Comparison of ENCODE assay signal across 36 cellular contexts in the genomic region with DNA sequence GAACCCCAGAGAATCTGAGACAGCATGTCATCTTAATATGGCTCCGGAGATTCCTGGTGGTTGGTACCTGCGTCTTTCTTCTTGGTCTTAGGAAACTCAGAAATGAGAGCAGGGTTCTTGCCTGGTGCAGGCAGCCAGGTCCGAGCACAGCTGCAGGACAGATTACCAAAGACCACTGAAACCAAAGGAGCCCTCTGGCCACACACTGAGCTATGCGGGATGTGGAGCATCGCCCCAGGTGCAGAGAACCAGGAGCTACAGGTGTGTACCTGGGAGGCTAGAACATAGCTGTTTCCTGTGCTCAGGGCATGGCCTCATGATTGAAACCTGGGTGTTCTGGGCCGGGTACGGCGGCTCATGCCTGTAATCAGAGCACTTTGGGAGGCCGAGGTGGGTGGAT.
"Had no signal": no experiment of that assay in that cellular context is flagged by ENCODE, and none has a peak within 500 bp of the region (broad histone marks: within the 10 kb centered on the region; RNA-seq: fewer than 3 reads in every experiment).

No MANE protein-coding gene starts in this region.

- H3K4me1 ChIP-seq: adrenal gland, body of pancreas, colonic mucosa, foreskin keratinocyte, gastrocnemius medialis had no signal

- H3K4me1 Mint-ChIP-seq: activated B cell treated with CpG ODN at 0.5 μM for 24 hours; activated CD4-positive, alpha-beta T cell treated with anti-CD3 and anti-CD28 coated beads for 36 hours; activated CD4-positive, alpha-beta T cell treated with anti-CD3 and anti-CD28 coated beads, Interleukin-2, amount 10 ng/mL, durations not matched to agents 24 days and 14 days; activated CD8-positive, alpha-beta memory T cell treated with anti-CD3 and anti-CD28 coated beads, Interleukin-2, amount 10 ng/mL, durations not matched to agents 7 days and 5 days; activated naive CD4-positive, alpha-beta T cell treated with anti-CD3 and anti-CD28 coated beads, Interleukin-2, amount 50 U/mL, for 24 hours; activated naive CD8-positive, alpha-beta T cell treated with anti-CD3 and anti-CD28 coated beads for 36 hours; activated naive CD8-positive, alpha-beta T cell treated with anti-CD3 and anti-CD28 coated beads, Interleukin-2, amount 50 U/mL, for 24 hours; T-helper 17 cell had no signal

- H3K27me3 ChIP-seq: adrenal gland, body of pancreas, cardiac muscle cell, colonic mucosa, foreskin keratinocyte, gastrocnemius medialis had no signal

- H3K36me3 Mint-ChIP-seq: activated CD4-positive, alpha-beta memory T cell treated with anti-CD3 and anti-CD28 coated beads for 36 hours; activated CD8-positive, alpha-beta memory T cell treated with anti-CD3 and anti-CD28 coated beads, Interleukin-2, amount 10 ng/mL, durations not matched to agents 7 days and 5 days; activated naive CD4-positive, alpha-beta T cell treated with anti-CD3 and anti-CD28 coated beads, Interleukin-2, amount 50 U/mL, for 24 hours; activated naive CD8-positive, alpha-beta T cell treated with anti-CD3 and anti-CD28 coated beads for 36 hours had no signal

- H3K27ac Mint-ChIP-seq: activated B cell treated with CpG ODN at 0.5 μM for 24 hours; activated CD4-positive, alpha-beta memory T cell treated with anti-CD3 and anti-CD28 coated beads for 36 hours; activated CD4-positive, alpha-beta T cell treated with anti-CD3 and anti-CD28 coated beads for 36 hours; activated CD4-positive, alpha-beta T cell treated with anti-CD3 and anti-CD28 coated beads, Interleukin-2, amount 10 ng/mL, durations not matched to agents 24 days and 14 days; activated CD8-positive, alpha-beta memory T cell treated with anti-CD3 and anti-CD28 coated beads, Interleukin-2, amount 10 ng/mL, durations not matched to agents 7 days and 5 days; activated CD8-positive, alpha-beta T cell treated with anti-CD3 and anti-CD28 coated beads, Interleukin-2, amount 10 ng/mL, durations not matched to agents 7 days and 5 days; activated naive CD4-positive, alpha-beta T cell treated with anti-CD3 and anti-CD28 coated beads for 36 hours; activated naive CD4-positive, alpha-beta T cell treated with anti-CD3 and anti-CD28 coated beads, Interleukin-2, amount 50 U/mL, for 24 hours; activated naive CD8-positive, alpha-beta T cell treated with anti-CD3 and anti-CD28 coated beads for 36 hours; activated naive CD8-positive, alpha-beta T cell treated with anti-CD3 and anti-CD28 coated beads, Interleukin-2, amount 50 U/mL, for 24 hours; activated T-helper 1 cell treated with anti-CD3 and anti-CD28 coated beads, Interleukin-12 subunit alpha, Interleukin-12 subunit beta, Interleukin-2, Interleukin-4 antibody, amounts not matched to agents 30 ng/mL and 10 ng/mL and 1 ng/mL, durations not matched to agents 14 hours and 24 hours and 36 hours; activated T-helper 2 cell treated with anti-CD3 and anti-CD28 coated beads, Interferon-gamma antibody, Interleukin-2, Interleukin-4, amounts not matched to agents 10 μg/mL and 5 μg/mL and 100 μg/mL, durations not matched to agents 14 hours and 24 hours and 36 hours; endodermal cell; T-helper 17 cell; T-helper 2 cell treated with Interferon-gamma antibody and Interleukin-4, amounts not matched to agents 5 μg/mL and 100 μg/mL, for 36 hours had no signal

- H3K9me3 Mint-ChIP-seq: activated naive CD4-positive, alpha-beta T cell treated with anti-CD3 and anti-CD28 coated beads for 36 hours; activated naive CD4-positive, alpha-beta T cell treated with anti-CD3 and anti-CD28 coated beads, Interleukin-2, amount 50 U/mL, for 24 hours; activated naive CD8-positive, alpha-beta T cell treated with anti-CD3 and anti-CD28 coated beads for 36 hours; activated naive CD8-positive, alpha-beta T cell treated with anti-CD3 and anti-CD28 coated beads, Interleukin-2, amount 50 U/mL, for 24 hours; endodermal cell had no signal

- H3K27me3 Mint-ChIP-seq: activated B cell treated with CpG ODN at 0.5 μM for 24 hours; activated CD4-positive, alpha-beta memory T cell treated with anti-CD3 and anti-CD28 coated beads for 36 hours; activated CD4-positive, alpha-beta T cell treated with anti-CD3 and anti-CD28 coated beads for 36 hours; activated CD4-positive, alpha-beta T cell treated with anti-CD3 and anti-CD28 coated beads, Interleukin-2, amount 10 ng/mL, durations not matched to agents 24 days and 14 days; activated CD8-positive, alpha-beta memory T cell treated with anti-CD3 and anti-CD28 coated beads, Interleukin-2, amount 10 ng/mL, durations not matched to agents 7 days and 5 days; activated naive CD4-positive, alpha-beta T cell treated with anti-CD3 and anti-CD28 coated beads, Interleukin-2, amount 50 U/mL, for 24 hours; activated naive CD8-positive, alpha-beta T cell treated with anti-CD3 and anti-CD28 coated beads for 36 hours; activated naive CD8-positive, alpha-beta T cell treated with anti-CD3 and anti-CD28 coated beads, Interleukin-2, amount 50 U/mL, for 24 hours; T-helper 17 cell had no signal

- H3K9me3 ChIP-seq: adrenal gland, body of pancreas, colonic mucosa, gastrocnemius medialis had no signal

- H3K27ac ChIP-seq: adrenal gland, body of pancreas, cardiac muscle cell, colonic mucosa, foreskin keratinocyte, gastrocnemius medialis, WERI-Rb-1 had no signal

- H3K4me3 ChIP-seq: adrenal gland, body of pancreas, cardiac muscle cell, colonic mucosa, gastrocnemius medialis had no signal

- H3K4me3 Mint-ChIP-seq: activated B cell treated with CpG ODN at 0.5 μM for 24 hours; activated CD4-positive, alpha-beta memory T cell treated with anti-CD3 and anti-CD28 coated beads for 36 hours; activated CD4-positive, alpha-beta T cell treated with anti-CD3 and anti-CD28 coated beads for 36 hours; activated CD4-positive, alpha-beta T cell treated with anti-CD3 and anti-CD28 coated beads, Interleukin-2, amount 10 ng/mL, durations not matched to agents 24 days and 14 days; activated CD8-positive, alpha-beta memory T cell treated with anti-CD3 and anti-CD28 coated beads, Interleukin-2, amount 10 ng/mL, durations not matched to agents 7 days and 5 days; activated CD8-positive, alpha-beta T cell treated with anti-CD3 and anti-CD28 coated beads, Interleukin-2, amount 10 ng/mL, durations not matched to agents 7 days and 5 days; activated naive CD4-positive, alpha-beta T cell treated with anti-CD3 and anti-CD28 coated beads for 36 hours; activated naive CD4-positive, alpha-beta T cell treated with anti-CD3 and anti-CD28 coated beads, Interleukin-2, amount 50 U/mL, for 24 hours; activated naive CD8-positive, alpha-beta T cell treated with anti-CD3 and anti-CD28 coated beads for 36 hours; activated naive CD8-positive, alpha-beta T cell treated with anti-CD3 and anti-CD28 coated beads, Interleukin-2, amount 50 U/mL, for 24 hours; activated T-helper 1 cell treated with anti-CD3 and anti-CD28 coated beads, Interleukin-12 subunit alpha, Interleukin-12 subunit beta, Interleukin-2, Interleukin-4 antibody, amounts not matched to agents 30 ng/mL and 10 ng/mL and 1 ng/mL, durations not matched to agents 14 hours and 24 hours and 36 hours; endodermal cell; T-helper 17 cell; T-helper 2 cell treated with Interferon-gamma antibody and Interleukin-4, amounts not matched to agents 5 μg/mL and 100 μg/mL, for 36 hours had no signal

- H3K36me3 ChIP-seq: adrenal gland, cardiac muscle cell, colonic mucosa, gastrocnemius medialis, WERI-Rb-1 had no signal

- DNase-seq: activated B cell treated with CpG ODN at 0.5 μM for 24 hours; activated CD4-positive, alpha-beta memory T cell treated with anti-CD3 and anti-CD28 coated beads for 36 hours; activated CD4-positive, alpha-beta T cell treated with anti-CD3 and anti-CD28 coated beads for 36 hours; activated CD4-positive, alpha-beta T cell treated with anti-CD3 and anti-CD28 coated beads, Interleukin-2, amount 10 ng/mL, durations not matched to agents 24 days and 14 days; activated CD4-positive, CD25-positive, alpha-beta regulatory T cell treated with anti-CD3 and anti-CD28 coated beads, Interleukin-2, amount 50 U/mL, for 72 hours; activated CD8-positive, alpha-beta memory T cell treated with anti-CD3 and anti-CD28 coated beads, Interleukin-2, amount 10 ng/mL, durations not matched to agents 7 days and 5 days; activated CD8-positive, alpha-beta memory T cell treated with anti-CD3 and anti-CD28 coated beads, Interleukin-2, amount 50 U/mL, for 4 hours; activated CD8-positive, alpha-beta T cell treated with anti-CD3 and anti-CD28 coated beads, Interleukin-2, amount 10 ng/mL, durations not matched to agents 7 days and 5 days; activated effector memory CD4-positive, alpha-beta T cell treated with anti-CD3 and anti-CD28 coated beads, Interleukin-2, amount 50 U/mL, for 16 hours; activated naive CD4-positive, alpha-beta T cell treated with anti-CD3 and anti-CD28 coated beads for 36 hours; activated naive CD8-positive, alpha-beta T cell treated with anti-CD3 and anti-CD28 coated beads for 36 hours; activated naive CD8-positive, alpha-beta T cell treated with anti-CD3 and anti-CD28 coated beads, Interleukin-2, amount 50 U/mL, for 24 hours; activated T-cell treated with anti-CD3 and anti-CD28 coated beads, Interleukin-2, amount 50 U/mL, for 1 hour; activated T-cell treated with anti-CD3 and anti-CD28 coated beads, Interleukin-2, amount 50 U/mL, for 48 hours; adrenal gland; amygdala; aorta; body of pancreas; central memory CD4-positive, alpha-beta T cell; cerebellar nuclear complex; colonic mucosa; effector memory CD4-positive, alpha-beta T cell; endodermal cell; foreskin keratinocyte; gastrocnemius medialis; glutamatergic neuron; T-helper 1 cell; T-helper 17 cell; T1000; WERI-Rb-1 had no signal

- ATAC-seq: activated CD4-positive, alpha-beta T cell treated with anti-CD3 and anti-CD28 coated beads for 36 hours; activated CD8-positive, alpha-beta memory T cell treated with anti-CD3 and anti-CD28 coated beads, Interleukin-2, amount 10 ng/mL, durations not matched to agents 7 days and 5 days; activated CD8-positive, alpha-beta T cell treated with anti-CD3 and anti-CD28 coated beads, Interleukin-2, amount 10 ng/mL, durations not matched to agents 7 days and 5 days; activated naive CD8-positive, alpha-beta T cell treated with anti-CD3 and anti-CD28 coated beads, Interleukin-2, amount 50 U/mL, for 24 hours; body of pancreas; esophagus mucosa; foreskin keratinocyte; gastrocnemius medialis; T-helper 17 cell had no signal
